ENCODE assay signal across 9 cellular contexts in the genomic region with DNA sequence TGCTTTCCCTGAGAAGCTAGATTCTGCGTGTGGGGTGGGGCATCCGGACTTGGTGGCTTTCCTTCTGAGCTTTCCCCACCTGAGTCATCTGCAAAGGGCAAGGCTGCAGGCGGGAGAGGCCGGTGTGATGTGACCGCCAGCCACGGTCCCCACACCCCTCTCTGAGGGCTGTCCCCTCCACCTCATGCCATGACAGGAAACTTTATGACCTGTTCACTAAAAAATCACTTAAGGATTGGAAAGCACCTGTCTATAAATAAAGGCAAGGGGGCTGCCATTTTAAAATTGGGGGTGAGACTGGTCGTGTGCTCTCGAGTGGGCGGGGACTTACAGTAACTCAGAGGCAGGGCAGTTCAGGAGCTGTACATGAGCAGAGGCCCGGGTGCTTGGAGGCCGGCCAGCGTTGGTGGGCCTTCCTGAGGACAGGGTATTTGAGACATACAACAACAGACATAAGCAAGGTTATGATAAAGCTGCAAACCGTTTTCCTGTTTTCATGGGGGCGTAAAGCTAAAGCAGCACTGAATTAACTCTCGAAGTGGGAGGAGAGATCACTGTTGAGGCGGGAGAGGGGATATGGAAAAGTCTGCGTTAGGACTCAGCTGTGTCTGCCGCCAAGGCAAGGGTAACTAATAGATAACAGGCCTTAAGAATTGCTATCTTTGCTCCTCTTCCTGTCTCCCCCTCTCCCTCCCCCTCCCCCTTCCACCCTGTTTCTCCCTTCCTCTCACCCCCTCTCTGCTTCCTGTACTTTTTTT. TPM values are rescaled to one million over a fixed set of nuclear protein-coding genes. Genes with fewer than 3 reads are reported as not detected.
A peak's percentile ranks its signal among the peaks of the same experiment; 100 is the strongest.
DNase-seq lines count a peak whose midpoint lies in the region; ATAC-seq and TF ChIP-seq lines count a peak whose summit lies in the region.
"Had no signal": no experiment of that assay in that cellular context is flagged by ENCODE, and none has a peak within 500 bp of the region (broad histone marks: within the 10 kb centered on the region; RNA-seq: fewer than 3 reads in every experiment).

No MANE protein-coding gene starts in this region.

- H3K9me3 Mint-ChIP-seq in activated naive CD4-positive, alpha-beta T cell treated with anti-CD3 and anti-CD28 coated beads, Interleukin-2, amount 10 ng/mL, durations not matched to agents 7 days and 5 days = peaks cover 10% of the 10 kb centered on the region
- H3K9me3 Mint-ChIP-seq in glutamatergic neuron (ENCODE audit: unreplicated experiment) = peaks cover 4% of the 10 kb centered on the region

- TF ChIP-seq CTCF in GM13977 (IDR thresholded peaks at IDR 0.05; ENCODE audit: extremely low read depth, insufficient read depth, missing control alignments) = no peak
- TF ChIP-seq CTCF in glutamatergic neuron (IDR thresholded peaks at IDR 0.05; ENCODE audit: partially characterized antibody, unreplicated experiment) = no peak

- H3K36me3 Mint-ChIP-seq in activated naive CD4-positive, alpha-beta T cell treated with anti-CD3 and anti-CD28 coated beads, Interleukin-2, amount 10 ng/mL, durations not matched to agents 7 days and 5 days = peaks cover 39% of the 10 kb centered on the region
- H3K36me3 Mint-ChIP-seq in glutamatergic neuron (ENCODE audit: unreplicated experiment) = peaks cover 5% of the 10 kb centered on the region

- peak overlapping the region; percentile 99 for H3K27ac Mint-ChIP-seq in activated naive CD4-positive, alpha-beta T cell treated with anti-CD3 and anti-CD28 coated beads, Interleukin-2, amount 10 ng/mL, durations not matched to agents 7 days and 5 days
- H3K27ac Mint-ChIP-seq in glutamatergic neuron (ENCODE audit: unreplicated experiment) = no peak overlapping the region

- in situ Hi-C loops in GM13977 (cut with MboI; ENCODE audit: low pct_unique_long_range_greater_than_20kb, low sequenced_read_pairs, unreplicated experiment) = loop anchor here (5.0 kb wide), 1 partner anchor 50 kb away; no protein-coding TSS in a partner anchor

- H3K27me3 Mint-ChIP-seq in activated naive CD4-positive, alpha-beta T cell treated with anti-CD3 and anti-CD28 coated beads, Interleukin-2, amount 10 ng/mL, durations not matched to agents 7 days and 5 days = no peaks in the 10 kb centered on the region
- H3K27me3 Mint-ChIP-seq in glutamatergic neuron (ENCODE audit: unreplicated experiment) = no peaks in the 10 kb centered on the region

- H3K4me1 Mint-ChIP-seq in activated naive CD4-positive, alpha-beta T cell treated with anti-CD3 and anti-CD28 coated beads, Interleukin-2, amount 10 ng/mL, durations not matched to agents 7 days and 5 days = peaks cover 96% of the 10 kb centered on the region
- peaks cover 5% of the 10 kb centered on the region for H3K4me1 Mint-ChIP-seq in glutamatergic neuron (ENCODE audit: low read depth, unreplicated experiment)

- peak; percentile 77 for DNase-seq in GM13977 (ENCODE audit: low spot score)
- DNase-seq in activated naive CD4-positive, alpha-beta T cell treated with anti-CD3 and anti-CD28 coated beads, Interleukin-2, amount 10 ng/mL, durations not matched to agents 7 days and 5 days = peak; percentile 78
- peak; percentile 87 for DNase-seq in iris pigment epithelial cell (ENCODE audit: low read depth)
- DNase-seq in stimulated activated CD4-positive, alpha-beta T cell treated with anti-CD3 and anti-CD28 coated beads, TNF-alpha, amount 100 ng/mL, for 1 hour (ENCODE audit: low read depth in 3 of 3, low spot score in 1 of 3) = peak in 2 of 3 donors; percentile 48 to 62
- no peak for DNase-seq in NCI-H146 (lab: John Stamatoyannopoulos, UW)
- no peak for DNase-seq in glutamatergic neuron

- CTCF ChIA-PET in activated naive CD4-positive, alpha-beta T cell treated with anti-CD3 and anti-CD28 coated beads, Interleukin-2, amount 10 ng/mL, durations not matched to agents 7 days and 5 days (lab: Charles Lee) = interaction anchor here (0.8 to 1.8 kb wide), 11 partner anchors 11 to 255 kb away, joined by 3 to 9 read pairs (median 3); no protein-coding TSS in a partner anchor

- TF ChIP-seq POLR2A in Raji (IDR thresholded peaks at IDR 0.05; ENCODE audit: insufficient read depth, low read depth, low read length) = peak; percentile 50; the same call in 1 of the 2 replicates

- peak overlapping the region; percentile 73 for H3K4me3 Mint-ChIP-seq in activated naive CD4-positive, alpha-beta T cell treated with anti-CD3 and anti-CD28 coated beads, Interleukin-2, amount 10 ng/mL, durations not matched to agents 7 days and 5 days
- no peak overlapping the region for H3K4me3 Mint-ChIP-seq in glutamatergic neuron (ENCODE audit: unreplicated experiment)

- peak; percentile 63 for ATAC-seq in HG02798 (IDR thresholded peaks at IDR 0.05; ENCODE audit: poor library complexity, unreplicated experiment)

RNA-seq across cellular contexts. Expression of a gene that starts 16.1 kb away (rescaled TPM):
- total RNA-seq in glutamatergic neuron (ENCODE audit: unreplicated experiment) = 8.2 TPM

RNA-seq across cellular contexts. Expression of a gene that starts 45.4 kb away (rescaled TPM):
- total RNA-seq in glutamatergic neuron (ENCODE audit: unreplicated experiment) = 23.8 TPM
- total RNA-seq: SK-MEL-5 had no signal

Comparison
In these comparisons a context has a peak if more than half of its experiments do, and no peak if none do; other contexts are left out.
1. DNase-seq: peak in GM13977 (single experiment), activated naive CD4-positive, alpha-beta T cell treated with anti-CD3 and anti-CD28 coated beads, Interleukin-2, amount 10 ng/mL, durations not matched to agents 7 days and 5 days (single experiment), iris pigment epithelial cell (single experiment) and stimulated activated CD4-positive, alpha-beta T cell treated with anti-CD3 and anti-CD28 coated beads, TNF-alpha, amount 100 ng/mL, for 1 hour (2 of 3); none in NCI-H146 (single experiment) and glutamatergic neuron (single experiment).